ENCODE assay signal across 25 cellular contexts in genomic region chr7:134284952-134285351, GRCh38.
"Had no signal": no experiment of that assay in that cellular context is flagged by ENCODE, and none has a peak within 500 bp of the region (broad histone marks: within the 10 kb centered on the region; RNA-seq: fewer than 3 reads in every experiment).

No MANE protein-coding gene starts in this region.

- ATAC-seq: effector memory CD8-positive, alpha-beta T cell; gastrocnemius medialis; left ventricle myocardium superior; natural killer cell; right lobe of liver; stimulated activated naive B cell treated with anti-CD40 and anti-IgM and Interleukin-4, amounts not matched to agents 10 μg/mL and 1 μg/mL and 100 μg/mL, for 72 hours had no signal

- H3K4me3 Mint-ChIP-seq: dendritic cell treated with granulocyte-macrophage colony-stimulating factor and Interleukin-4, amounts not matched to agents 40 ng/mL and 50 ng/mL, for 4 days; effector memory CD8-positive, alpha-beta T cell; memory B cell; natural killer cell; neural crest cell; stimulated activated naive B cell treated with anti-CD40 and anti-IgM and Interleukin-4, amounts not matched to agents 10 μg/mL and 1 μg/mL and 100 μg/mL, for 72 hours; stimulated activated naive CD8-positive, alpha-beta T cell treated with anti-CD3 and anti-CD28 coated beads, Interleukin-15, Interleukin-2, amounts not matched to agents 100 ng/mL and 50 ng/mL, for 24 hours had no signal

- H3K9me3 ChIP-seq: colonic mucosa, gastrocnemius medialis, right lobe of liver, thoracic aorta, tibial nerve, upper lobe of left lung had no signal

- H3K4me1 Mint-ChIP-seq: natural killer cell had no signal

- H3K36me3 Mint-ChIP-seq: memory B cell, natural killer cell had no signal

- H3K4me1 ChIP-seq: colonic mucosa, parathyroid adenoma, right lobe of liver, upper lobe of left lung had no signal

- H3K27me3 ChIP-seq: colonic mucosa, gastrocnemius medialis, right lobe of liver, tibial nerve, upper lobe of left lung had no signal

- H3K9ac ChIP-seq: parathyroid adenoma had no signal

- H3K9me3 Mint-ChIP-seq: effector memory CD8-positive, alpha-beta T cell; memory B cell; natural killer cell; neural crest cell; stimulated activated naive CD8-positive, alpha-beta T cell treated with anti-CD3 and anti-CD28 coated beads, Interleukin-15, Interleukin-2, amounts not matched to agents 100 ng/mL and 50 ng/mL, for 24 hours had no signal

- H3K27ac ChIP-seq: colonic mucosa, gastrocnemius medialis, parathyroid adenoma, right lobe of liver, thoracic aorta, tibial nerve, upper lobe of left lung had no signal

- FAIRE-seq: endometrium, keratinocyte, small intestine, urothelium cell line had no signal

- H3K4me3 ChIP-seq: colonic mucosa, gastrocnemius medialis, lung, right lobe of liver, thoracic aorta, tibial nerve, upper lobe of left lung had no signal

- H2AFZ ChIP-seq: parathyroid adenoma had no signal

- DNase-seq: colonic mucosa; effector memory CD8-positive, alpha-beta T cell; foreskin fibroblast; gastrocnemius medialis; head of caudate nucleus; left ventricle myocardium superior; natural killer cell; right lobe of liver; small intestine; stimulated activated CD4-positive, alpha-beta T cell treated with anti-CD3 and anti-CD28 coated beads, Interleukin-15, amount 100 ng/mL, for 24 hours; stimulated activated CD4-positive, alpha-beta T cell treated with anti-CD3 and anti-CD28 coated beads, Interleukin-2, amount 100 ng/mL, for 48 hours; stimulated activated naive B cell treated with anti-CD40 and anti-IgM and Interleukin-4, amounts not matched to agents 10 μg/mL and 1 μg/mL and 100 μg/mL, for 72 hours; upper lobe of left lung had no signal

- H3K27ac Mint-ChIP-seq: dendritic cell treated with granulocyte-macrophage colony-stimulating factor and Interleukin-4, amounts not matched to agents 40 ng/mL and 50 ng/mL, for 4 days; effector memory CD8-positive, alpha-beta T cell; memory B cell; natural killer cell; progenitor cell of endocrine pancreas; stimulated activated naive B cell treated with anti-CD40 and anti-IgM and Interleukin-4, amounts not matched to agents 10 μg/mL and 1 μg/mL and 100 μg/mL, for 72 hours; stimulated activated naive CD8-positive, alpha-beta T cell treated with anti-CD3 and anti-CD28 coated beads, Interleukin-15, Interleukin-2, amounts not matched to agents 100 ng/mL and 50 ng/mL, for 24 hours had no signal

- H3K79me2 ChIP-seq: parathyroid adenoma had no signal

- H3K36me3 ChIP-seq: colonic mucosa, gastrocnemius medialis, right lobe of liver, thoracic aorta, tibial nerve, upper lobe of left lung had no signal
